In the genomic region with DNA sequence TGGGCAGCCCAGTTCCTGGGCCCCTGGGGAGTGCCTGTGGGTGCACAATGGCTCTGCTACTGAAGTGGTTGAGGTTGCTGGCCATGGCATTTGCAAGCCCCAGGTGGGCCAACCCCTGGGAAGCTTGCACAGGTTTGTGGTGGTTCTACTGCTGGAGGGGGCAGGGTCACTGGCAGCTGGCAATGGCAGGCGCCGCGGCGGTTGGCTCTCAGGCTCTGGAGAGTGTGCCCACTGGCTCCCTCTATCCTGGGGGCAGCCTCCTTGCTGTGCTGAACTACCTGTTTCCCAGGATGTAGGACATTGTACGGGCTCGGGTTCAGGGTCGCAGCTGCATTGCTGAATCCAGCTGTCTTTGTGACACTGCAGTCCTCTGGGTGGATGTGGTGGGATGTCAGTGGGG, we compare ENCODE assay signal across 5 cellular contexts.
"Had no signal": no experiment of that assay in that cellular context is flagged by ENCODE, and none has a peak within 500 bp of the region (broad histone marks: within the 10 kb centered on the region; RNA-seq: fewer than 3 reads in every experiment).

No MANE protein-coding gene starts in this region.

- H3K27ac Mint-ChIP-seq: IgD-negative memory B cell had no signal

- ATAC-seq: HepG2, K562 had no signal

- H3K4me3 ChIP-seq: K562 had no signal

- H3K27ac ChIP-seq: HL-60 had no signal

- DNase-seq: IMR-90 had no signal
